In the genomic region with DNA sequence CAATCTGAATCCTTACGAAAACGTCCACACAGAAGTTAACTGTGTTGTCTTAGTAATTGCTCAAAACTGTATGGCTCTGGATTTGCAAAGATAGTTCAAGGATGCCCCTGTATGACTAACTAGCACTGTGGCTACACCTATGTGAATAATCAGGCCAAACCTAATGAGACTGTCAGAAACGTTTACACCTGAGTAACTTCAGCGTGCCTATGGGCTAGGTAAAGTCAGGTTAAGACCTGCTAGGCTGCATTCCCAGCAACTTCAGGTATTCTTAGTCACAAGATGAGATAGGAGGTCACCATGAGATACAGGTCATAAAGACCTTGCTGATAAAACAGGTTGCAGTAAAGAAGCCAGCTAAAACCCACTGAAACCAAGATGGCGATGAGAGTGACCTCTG, we compare ENCODE assay signal across 15 cellular contexts.
"Had no signal": no experiment of that assay in that cellular context is flagged by ENCODE, and none has a peak within 500 bp of the region (broad histone marks: within the 10 kb centered on the region; RNA-seq: fewer than 3 reads in every experiment).

No MANE protein-coding gene starts in this region.

- H3K9me3 ChIP-seq: ascending aorta, thyroid gland, vagina had no signal

- H3K36me3 ChIP-seq: ascending aorta, cardiac muscle cell, thyroid gland, vagina had no signal

- H3K4me3 Mint-ChIP-seq: activated CD8-positive, alpha-beta T cell treated with anti-CD3 and anti-CD28 coated beads, Interleukin-2, amount 10 ng/mL, durations not matched to agents 7 days and 5 days; immature natural killer cell; nephron had no signal

- H3K27me3 ChIP-seq: ascending aorta, cardiac muscle cell, thyroid gland, vagina had no signal

- H3K27ac ChIP-seq: ascending aorta, cardiac muscle cell, thyroid gland, vagina, VCaP had no signal

- H3K9me3 Mint-ChIP-seq: immature natural killer cell had no signal

- DNase-seq: activated CD4-positive, alpha-beta T cell treated with anti-CD3 and anti-CD28 coated beads for 4 hours; activated CD8-positive, alpha-beta memory T cell treated with anti-CD3 and anti-CD28 coated beads, Interleukin-2, amount 50 U/mL, for 48 hours; activated CD8-positive, alpha-beta T cell treated with anti-CD3 and anti-CD28 coated beads, Interleukin-2, amount 10 ng/mL, durations not matched to agents 7 days and 5 days; activated naive CD4-positive, alpha-beta T cell; immature natural killer cell; occipital lobe; stimulated activated CD4-positive, alpha-beta T cell treated with anti-CD3 and anti-CD28 coated beads, Interleukin-4, amount 100 ng/mL, for 4 hours; T-helper 9 cell; thyroid gland had no signal

- H3K27ac Mint-ChIP-seq: activated CD8-positive, alpha-beta T cell treated with anti-CD3 and anti-CD28 coated beads, Interleukin-2, amount 10 ng/mL, durations not matched to agents 7 days and 5 days; immature natural killer cell had no signal

- H3K4me1 ChIP-seq: ascending aorta had no signal

- H3K4me3 ChIP-seq: ascending aorta, cardiac muscle cell, thyroid gland, vagina had no signal

- ATAC-seq: activated CD8-positive, alpha-beta T cell treated with anti-CD3 and anti-CD28 coated beads, Interleukin-2, amount 10 ng/mL, durations not matched to agents 7 days and 5 days; left lobe of liver had no signal
